9 cellular contexts compared by ENCODE assay signal in the genomic region with DNA sequence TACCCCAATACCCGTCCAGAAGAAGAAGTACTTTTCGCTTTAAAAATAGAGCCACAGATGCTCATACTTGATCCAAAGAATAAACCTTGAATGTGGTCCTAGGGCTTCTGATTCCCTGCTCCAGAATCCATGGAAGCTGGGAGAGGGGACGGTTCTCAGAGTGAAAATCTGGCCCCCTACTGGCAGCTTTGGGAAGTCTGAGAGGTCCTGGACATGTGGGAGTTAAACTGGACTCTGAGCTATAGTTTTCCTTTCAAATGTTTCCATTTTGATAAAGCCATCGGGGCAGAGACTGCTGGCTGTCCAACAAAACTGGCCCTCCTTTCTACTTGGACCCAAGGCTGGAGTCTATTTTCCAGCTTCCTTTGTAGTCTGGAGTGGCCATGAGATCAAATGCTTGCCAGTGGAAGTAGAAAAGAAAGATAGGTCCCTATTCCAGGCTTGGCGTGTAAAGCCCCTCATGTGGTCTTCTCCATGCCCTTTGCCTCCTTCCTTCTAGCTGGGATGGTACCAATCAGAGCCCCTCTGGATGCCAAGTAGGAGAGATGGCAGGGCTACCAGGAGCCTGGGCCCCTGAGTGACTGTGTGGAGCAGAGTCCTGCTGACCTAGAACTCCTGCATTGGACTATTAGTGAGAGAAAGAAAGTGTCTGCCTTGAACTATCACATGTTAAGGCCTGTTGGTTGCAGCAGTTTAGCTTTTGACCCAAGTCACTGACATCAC. TPM values are rescaled to one million over a fixed set of nuclear protein-coding genes. Genes with fewer than 3 reads are reported as not detected.
DNase-seq lines count a peak whose midpoint lies in the region; ATAC-seq and TF ChIP-seq lines count a peak whose summit lies in the region.
"Had no signal": no experiment of that assay in that cellular context is flagged by ENCODE, and none has a peak within 500 bp of the region (broad histone marks: within the 10 kb centered on the region; RNA-seq: fewer than 3 reads in every experiment).

No MANE protein-coding gene starts in this region.

- H3K9me3 ChIP-seq in left lung = peaks cover 0 to 20% of the 10 kb centered on the region in 2 donors

- ATAC-seq in left lung (peak; percentile 57), HG02642 (IDR thresholded peaks at IDR 0.05; ENCODE audit: poor library complexity, unreplicated experiment) (no peak)

- no peak overlapping the region for H3K27ac ChIP-seq in C4-2B
- H3K27ac ChIP-seq in HL-60 (replicated peaks) = no peak overlapping the region
- H3K27ac ChIP-seq in left lung = no peak overlapping the region

- in situ Hi-C loops in astrocyte of the spinal cord (cut with HindIII; ENCODE audit: low sequenced_read_pairs) = no loop called here

- peak; percentile 78 for TF ChIP-seq CTCF in C4-2B (conservative IDR thresholded peaks at IDR 0.05)
- peak; percentile 13 for TF ChIP-seq CTCF in HL-60 (IDR thresholded peaks at IDR 0.05; ENCODE audit: insufficient read depth, low read length)
- peak; percentile 75 for TF ChIP-seq CTCF in astrocyte of the spinal cord (IDR thresholded peaks at IDR 0.05; ENCODE audit: low read depth, low read length)
- TF ChIP-seq CTCF in left lung (IDR thresholded peaks at IDR 0.05) = peak; percentile 49 to 60

- no peak for DNase-seq in HL-60 (ENCODE audit: low read depth in 1 of 2, low spot score in 1 of 2)
- peak; percentile 26 for DNase-seq in astrocyte of the spinal cord (ENCODE audit: low read depth, low spot score)
- no peak for DNase-seq in left lung
- no peak for DNase-seq in SW480 (ENCODE audit: low spot score)
- no peak for DNase-seq in cortex of kidney (lab: John Stamatoyannopoulos, UW)
- no peak for DNase-seq in T-helper 2 cell
- DNase-seq: NCI-H2107 had no signal

- H3K4me1 ChIP-seq in left lung = peaks cover 0 to 13% of the 10 kb centered on the region in 2 donors

- H3K27me3 ChIP-seq in HL-60 (ENCODE audit: insufficient read depth, poor library complexity, severe bottlenecking) (no peaks in the 10 kb centered on the region), left lung (no peaks in the 10 kb centered on the region)

- intact Hi-C loops in left lung (cut with DNase I) = no loop called here

- no peaks in the 10 kb centered on the region for H3K36me3 ChIP-seq in left lung

- H3K4me3 ChIP-seq in HL-60 (replicated peaks; ENCODE audit: insufficient read depth, low read length) (no peak overlapping the region), astrocyte of the spinal cord (ENCODE audit: low read depth, low read length) (no peak overlapping the region), left lung (no peak overlapping the region)

RNA-seq across cellular contexts. Expression of gene TBC1D8, which starts 37.7 kb away (rescaled TPM):
- total RNA-seq in left lung = 10 to 100 TPM; 11.7 to 22.1 TPM

Comparison
In these comparisons a context has a peak if more than half of its experiments do, and no peak if none do; other contexts are left out.
1. CTCF ChIP-seq: peak in every context shown above with its lines; median percentile 78 in C4-2B; 75 in astrocyte of the spinal cord; 54 in left lung; 13 in HL-60.